ENCODE assay signal across 3 cellular contexts in genomic region chr19:5526691-5527090, GRCh38.
TF ChIP-seq lines count a peak whose summit lies in the region.

No MANE protein-coding gene starts in this region.

TF ChIP-seq in HEK293, 187 proteins besides CTCF, POLR2A, EP300 and RAD21:
- TF ChIP-seq REST (tag by site-specific recombination; IDR thresholded peaks at IDR 0.05) (no peak), ZNF366 (tag by site-specific recombination; conservative IDR thresholded peaks at IDR 0.05) (peak; percentile 80)

TF ChIP-seq in IMR-90, 13 proteins besides CTCF, POLR2A, EP300 and RAD21:
- peak; percentile 7; the same call in 1 of the 2 replicates for TF ChIP-seq CEBPB (IDR thresholded peaks at IDR 0.05; ENCODE audit: low read depth, low read length)
- no peak for TF ChIP-seq BHLHE40 (IDR thresholded peaks at IDR 0.05; ENCODE audit: low read depth, low read length)

TF ChIP-seq in K562, 482 proteins besides CTCF, POLR2A, EP300 and RAD21:
- TF ChIP-seq HNRNPUL1 (IDR thresholded peaks at IDR 0.05; ENCODE audit: low read length) (no peak), ZNF121 (CRISPR knock-in tag; conservative IDR thresholded peaks at IDR 0.05) (peak; percentile 91), CXXC5 (CRISPR knock-in tag; IDR thresholded peaks at IDR 0.05) (no peak), ZNF444 (CRISPR knock-in tag; IDR thresholded peaks at IDR 0.05) (no peak), TAL1 (IDR thresholded peaks at IDR 0.05) (no peak), FOXK1 (CRISPR knock-in tag; IDR thresholded peaks at IDR 0.05; ENCODE audit: borderline replicate concordance) (no peak), ZNF274 (IDR thresholded peaks at IDR 0.05; ENCODE audit: borderline replicate concordance, low read depth, low read length) (no peak), MXI1 (IDR thresholded peaks at IDR 0.05; ENCODE audit: low read depth, low read length) (no peak), NR2F6 (CRISPR knock-in tag; IDR thresholded peaks at IDR 0.05) (no peak), SMC3 (conservative IDR thresholded peaks at IDR 0.05; ENCODE audit: insufficient read depth, low read depth, low read length) (no peak), SLC30A9 (CRISPR knock-in tag; IDR thresholded peaks at IDR 0.05) (no peak), ATF3 (IDR thresholded peaks at IDR 0.05) (peak; percentile 34; the same call in 1 of the 2 replicates), ATF3 (CRISPR knock-in tag; conservative IDR thresholded peaks at IDR 0.05) (no peak), CHD2 (IDR thresholded peaks at IDR 0.05; ENCODE audit: low read depth, low read length) (no peak), ZNF41 (CRISPR knock-in tag; conservative IDR thresholded peaks at IDR 0.05) (no peak), RNF219 (CRISPR knock-in tag; IDR thresholded peaks at IDR 0.05) (no peak), ZNF696 (CRISPR knock-in tag; conservative IDR thresholded peaks at IDR 0.05) (no peak), ATF1 (CRISPR knock-in tag; IDR thresholded peaks at IDR 0.05) (no peak), ATF1 (tag; IDR thresholded peaks at IDR 0.05) (peak; percentile 37; the same call in 1 of the 2 replicates), ZNF277 (CRISPR knock-in tag; IDR thresholded peaks at IDR 0.05; ENCODE audit: borderline replicate concordance) (no peak), NKRF (IDR thresholded peaks at IDR 0.05; ENCODE audit: borderline replicate concordance) (no peak), BCOR (IDR thresholded peaks at IDR 0.05) (peak; percentile 16; the same call in 1 of the 2 replicates), CEBPB (tag; IDR thresholded peaks at IDR 0.05) (peak; percentile 25; the same call in 1 of the 2 replicates), ZNF407 (IDR thresholded peaks at IDR 0.05; ENCODE audit: low read depth) (no peak), RBM25 (IDR thresholded peaks at IDR 0.05; ENCODE audit: low read depth, low read length, severe bottlenecking) (peak; percentile 15), STAT5A (IDR thresholded peaks at IDR 0.05; ENCODE audit: borderline replicate concordance, low read length) (no peak), ZNF785 (CRISPR knock-in tag; IDR thresholded peaks at IDR 0.05) (no peak), TEAD1 (CRISPR knock-in tag; IDR thresholded peaks at IDR 0.05) (no peak), FOXM1 (IDR thresholded peaks at IDR 0.05; ENCODE audit: low read depth) (no peak), FOXM1 (CRISPR knock-in tag; IDR thresholded peaks at IDR 0.05; ENCODE audit: low read depth) (no peak), IFI16 (CRISPR knock-in tag; IDR thresholded peaks at IDR 0.05) (no peak), RBM14 (IDR thresholded peaks at IDR 0.05; ENCODE audit: borderline replicate concordance, insufficient read depth, low read depth, low read length) (no peak), ETS2 (tag; IDR thresholded peaks at IDR 0.05; ENCODE audit: borderline replicate concordance, poor library complexity, severe bottlenecking) (no peak), ILF3 (IDR thresholded peaks at IDR 0.05; ENCODE audit: borderline replicate concordance) (no peak), MAZ (CRISPR knock-in tag; conservative IDR thresholded peaks at IDR 0.05 in 1 of 2, IDR thresholded peaks at IDR 0.05 in 1 of 2) (no peak), MLLT1 (IDR thresholded peaks at IDR 0.05) (no peak), RBM39 (optimal IDR thresholded peaks at IDR 0.05; ENCODE audit: low read depth, low read length) (no peak), SRSF7 (optimal IDR thresholded peaks at IDR 0.05; ENCODE audit: low read depth, low read length) (no peak), GATAD2A (IDR thresholded peaks at IDR 0.05) (no peak), ELK3 (CRISPR knock-in tag; IDR thresholded peaks at IDR 0.05) (no peak), ESRRB (CRISPR knock-in tag; IDR thresholded peaks at IDR 0.05; ENCODE audit: borderline replicate concordance) (no peak), RB1 (IDR thresholded peaks at IDR 0.05; ENCODE audit: low read depth) (no peak), ZNF324 (CRISPR knock-in tag; IDR thresholded peaks at IDR 0.05) (no peak), BRD4 (IDR thresholded peaks at IDR 0.05) (no peak), ATF7 (IDR thresholded peaks at IDR 0.05) (peak; percentile 18; the same call in 1 of the 2 replicates)
TF ChIP-seq in K562: peak in this region for 7.
